In the genomic region with DNA sequence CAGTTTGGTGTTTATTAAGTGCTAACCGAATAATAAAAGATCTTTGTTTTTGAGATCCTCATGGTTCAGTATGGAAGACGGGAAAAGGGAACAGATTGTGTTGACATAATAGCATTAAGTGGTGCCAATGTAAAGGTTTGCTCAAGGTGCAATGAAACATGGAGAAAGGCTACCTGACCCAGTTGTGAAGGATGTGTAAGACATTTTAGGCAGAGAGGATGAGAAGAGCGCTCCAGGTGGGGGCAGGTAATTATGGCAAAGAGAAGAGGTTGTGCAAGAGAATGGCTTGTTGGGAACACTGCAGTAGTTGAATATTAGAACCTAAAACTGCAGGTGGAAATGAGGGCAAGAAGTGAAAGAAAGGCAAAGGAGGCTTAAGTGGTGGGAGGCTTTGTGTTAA, we compare ENCODE assay signal across 13 cellular contexts.
"Had no signal": no experiment of that assay in that cellular context is flagged by ENCODE, and none has a peak within 500 bp of the region (broad histone marks: within the 10 kb centered on the region; RNA-seq: fewer than 3 reads in every experiment).

No MANE protein-coding gene starts in this region.

- H3K4me3 ChIP-seq: coronary artery, gastroesophageal sphincter, left ventricle myocardium inferior, ovary, skin epidermis, stomach had no signal

- H3K27ac Mint-ChIP-seq: activated naive CD8-positive, alpha-beta T cell treated with anti-CD3 and anti-CD28 coated beads, Interleukin-2, amount 50 U/mL, for 24 hours had no signal

- H3K4me3 Mint-ChIP-seq: activated naive CD8-positive, alpha-beta T cell treated with anti-CD3 and anti-CD28 coated beads, Interleukin-2, amount 50 U/mL, for 24 hours; neural crest cell had no signal

- H3K9me3 Mint-ChIP-seq: activated naive CD8-positive, alpha-beta T cell treated with anti-CD3 and anti-CD28 coated beads, Interleukin-2, amount 50 U/mL, for 24 hours; neural crest cell had no signal

- DNase-seq: activated CD4-positive, alpha-beta T cell treated with anti-CD3 and anti-CD28 coated beads for 48 hours; activated naive CD4-positive, alpha-beta T cell treated with Interleukin-2 at 50 U/mL for 16 hours; activated naive CD8-positive, alpha-beta T cell treated with anti-CD3 and anti-CD28 coated beads, Interleukin-2, amount 50 U/mL, for 24 hours; effector CD4-positive, alpha-beta T cell; islet precursor cell; left ventricle myocardium inferior; ovary; stomach; T-helper 9 cell had no signal
